9 cellular contexts compared by ENCODE assay signal in the genomic region with DNA sequence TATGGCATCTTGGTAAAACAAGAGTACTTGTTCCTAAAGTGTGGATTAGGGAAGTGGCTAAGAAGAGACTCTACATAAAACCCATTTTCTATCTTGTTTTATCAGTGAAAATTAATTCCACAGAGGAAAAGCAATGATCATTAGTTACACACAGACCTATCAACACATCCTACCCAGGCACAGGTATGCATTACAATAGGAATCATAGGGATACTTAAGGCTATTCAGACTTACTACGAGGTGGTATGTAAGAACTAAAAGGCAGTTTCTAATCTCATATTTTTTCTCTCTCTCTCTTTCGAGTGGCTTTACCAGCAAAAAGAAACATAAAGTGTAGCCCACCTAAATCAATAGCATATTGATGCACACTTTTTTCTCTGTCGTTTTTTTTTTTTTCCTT.
"Had no signal": no experiment of that assay in that cellular context is flagged by ENCODE, and none has a peak within 500 bp of the region (broad histone marks: within the 10 kb centered on the region; RNA-seq: fewer than 3 reads in every experiment).

No MANE protein-coding gene starts in this region.

- H3K9ac ChIP-seq: KMS-11 had no signal

- ATAC-seq: HCT116, HepG2 had no signal

- H3K36me3 ChIP-seq: HAP-1 had no signal

- H3K4me2 ChIP-seq: KMS-11 had no signal

- H3K36me3 Mint-ChIP-seq: IgD-negative memory B cell had no signal

- H3K9me3 Mint-ChIP-seq: IgD-negative memory B cell had no signal

- H3K27me3 Mint-ChIP-seq: IgD-negative memory B cell had no signal

- H3K4me3 Mint-ChIP-seq: HFFc6, IgD-negative memory B cell had no signal

- H3K27ac Mint-ChIP-seq: HFFc6 had no signal

- H3K4me3 ChIP-seq: HAP-1 had no signal

- DNase-seq: GOT3, HFFc6, KBM-7 had no signal

- H3K27ac ChIP-seq: HL-60, KMS-11 had no signal

- H3K9me3 ChIP-seq: HAP-1 had no signal

- H3K4me1 Mint-ChIP-seq: IgD-negative memory B cell had no signal
